1 cellular context compared by ENCODE assay signal in genomic region chr16:88923450-88923849, GRCh38.
TF ChIP-seq lines count a peak whose summit lies in the region.

No MANE protein-coding gene starts in this region.

TF ChIP-seq in GM23338, 12 proteins besides CTCF, POLR2A, EP300 and RAD21 (continued from another document):
- no peak for TF ChIP-seq REST (IDR thresholded peaks at IDR 0.05; ENCODE audit: unreplicated experiment)
TF ChIP-seq in GM23338: peak in this region for 0.
